In the genomic region with DNA sequence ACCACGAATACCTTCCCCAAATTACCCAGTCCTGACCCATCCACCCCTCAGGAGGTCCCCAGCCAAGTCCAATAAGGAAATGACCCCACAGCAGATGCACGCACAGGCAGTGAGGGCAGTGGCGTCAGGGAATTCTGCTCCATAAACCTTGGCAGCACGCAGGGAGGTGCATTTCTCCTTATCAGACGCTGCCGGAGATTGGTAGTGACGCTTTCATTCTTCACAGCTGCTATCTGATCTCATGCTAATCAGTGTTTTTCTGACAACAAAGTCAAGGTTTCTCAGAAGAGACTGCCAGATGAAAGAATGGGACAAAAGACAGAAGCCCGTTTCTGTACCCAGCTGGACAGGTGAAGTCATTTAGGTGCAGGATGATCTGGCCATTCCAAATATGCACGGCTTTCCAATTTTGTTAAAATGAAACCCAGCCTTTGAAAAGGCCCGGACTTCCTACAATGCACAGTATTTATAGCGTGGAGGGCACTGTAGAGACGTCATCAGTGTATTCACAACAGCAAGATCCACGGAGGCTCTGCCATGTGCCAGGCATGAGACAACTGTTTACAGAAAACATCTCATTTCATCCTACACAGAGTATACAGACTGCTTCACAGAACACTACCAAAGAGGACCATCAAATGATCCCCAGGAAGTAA, we compare ENCODE assay signal across 1 cellular context.
TF ChIP-seq lines count a peak whose summit lies in the region.

No MANE protein-coding gene starts in this region.

TF ChIP-seq in HEK293T, 16 proteins besides CTCF, POLR2A, EP300 and RAD21 (continued from another document):
- TF ChIP-seq, protein P1, sequence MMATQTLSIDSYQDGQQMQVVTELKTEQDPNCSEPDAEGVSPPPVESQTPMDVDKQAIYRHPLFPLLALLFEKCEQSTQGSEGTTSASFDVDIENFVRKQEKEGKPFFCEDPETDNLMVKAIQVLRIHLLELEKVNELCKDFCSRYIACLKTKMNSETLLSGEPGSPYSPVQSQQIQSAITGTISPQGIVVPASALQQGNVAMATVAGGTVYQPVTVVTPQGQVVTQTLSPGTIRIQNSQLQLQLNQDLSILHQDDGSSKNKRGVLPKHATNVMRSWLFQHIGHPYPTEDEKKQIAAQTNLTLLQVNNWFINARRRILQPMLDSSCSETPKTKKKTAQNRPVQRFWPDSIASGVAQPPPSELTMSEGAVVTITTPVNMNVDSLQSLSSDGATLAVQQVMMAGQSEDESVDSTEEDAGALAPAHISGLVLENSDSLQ (IDR thresholded peaks at IDR 0.05) = no peak
- TF ChIP-seq SUZ12 (IDR thresholded peaks at IDR 0.05) (no peak), ARNT (IDR thresholded peaks at IDR 0.05) (no peak), ZNF384 (IDR thresholded peaks at IDR 0.05) (no peak)
TF ChIP-seq in HEK293T: peak in this region for 0.
